In genomic region chr3:66789584-66790237, GRCh38 we compare ENCODE assay signal across 24 cellular contexts.
DNase-seq lines count a peak whose midpoint lies in the region; ATAC-seq and TF ChIP-seq lines count a peak whose summit lies in the region.
"Had no signal": no experiment of that assay in that cellular context is flagged by ENCODE, and none has a peak within 500 bp of the region (broad histone marks: within the 10 kb centered on the region; RNA-seq: fewer than 3 reads in every experiment).

No MANE protein-coding gene starts in this region.

- no peaks in the 10 kb centered on the region for H3K9me3 ChIP-seq in right cardiac atrium (ENCODE audit: control insufficient read depth, low read length)
- no peaks in the 10 kb centered on the region for H3K9me3 ChIP-seq in MG63
- H3K9me3 ChIP-seq: adrenal gland, prostate gland, spleen, tibial artery had no signal

- H3K4me1 Mint-ChIP-seq in brain (peaks cover 33% of the 10 kb centered on the region), nephron (peaks cover 32% of the 10 kb centered on the region)
- no peaks in the 10 kb centered on the region for H3K4me1 Mint-ChIP-seq in activated T-cell treated with anti-CD3 and anti-CD28 coated beads, Interleukin-2, amount 50 U/mL, for 24 hours (ENCODE audit: low read depth)
- H3K4me1 Mint-ChIP-seq: immature natural killer cell had no signal

- H3K4me3 Mint-ChIP-seq in brain (no peak overlapping the region), nephron (peak overlapping the region in 1 of 3 experiments; percentile 9)
- H3K4me3 Mint-ChIP-seq in activated T-cell treated with anti-CD3 and anti-CD28 coated beads, Interleukin-2, amount 50 U/mL, for 24 hours: no peak overlapping the region
- H3K4me3 Mint-ChIP-seq: activated CD8-positive, alpha-beta T cell treated with anti-CD3 and anti-CD28 coated beads for 36 hours; dendritic cell treated with granulocyte-macrophage colony-stimulating factor and Interleukin-4, amounts not matched to agents 40 ng/mL and 50 ng/mL, for 4 days; immature natural killer cell had no signal

- no peak for TF ChIP-seq CTCF in brain (conservative IDR thresholded peaks at IDR 0.05)
- no peak for TF ChIP-seq CTCF in nephron (IDR thresholded peaks at IDR 0.05; ENCODE audit: unreplicated experiment in 3 of 3)

- H3K4me1 ChIP-seq in right cardiac atrium (ENCODE audit: control insufficient read depth, insufficient read depth, low read length): no peaks in the 10 kb centered on the region
- H3K4me1 ChIP-seq: adrenal gland, prostate gland, spleen, tibial artery had no signal

- H3K4me3 ChIP-seq in right cardiac atrium (ENCODE audit: low read length) (no peak overlapping the region), MG63 (no peak overlapping the region)
- H3K4me3 ChIP-seq: adrenal gland, hepatocyte, prostate gland, spleen, tibial artery had no signal

- WGBS in right cardiac atrium: 83% methylated on average over 5 of the region's 5 CpGs

- no peaks in the 10 kb centered on the region for H3K36me3 Mint-ChIP-seq in brain
- H3K36me3 Mint-ChIP-seq in nephron (ENCODE audit: low read depth): no peaks in the 10 kb centered on the region
- no peaks in the 10 kb centered on the region for H3K36me3 Mint-ChIP-seq in activated T-cell treated with anti-CD3 and anti-CD28 coated beads, Interleukin-2, amount 50 U/mL, for 24 hours (ENCODE audit: low read depth)
- H3K36me3 Mint-ChIP-seq: immature natural killer cell had no signal

- peaks cover 3% of the 10 kb centered on the region for H3K27me3 Mint-ChIP-seq in brain
- H3K27me3 Mint-ChIP-seq in nephron (ENCODE audit: low read depth): no peaks in the 10 kb centered on the region
- no peaks in the 10 kb centered on the region for H3K27me3 Mint-ChIP-seq in activated T-cell treated with anti-CD3 and anti-CD28 coated beads, Interleukin-2, amount 50 U/mL, for 24 hours
- H3K27me3 Mint-ChIP-seq: activated CD8-positive, alpha-beta T cell treated with anti-CD3 and anti-CD28 coated beads for 36 hours; dendritic cell treated with granulocyte-macrophage colony-stimulating factor and Interleukin-4, amounts not matched to agents 40 ng/mL and 50 ng/mL, for 4 days had no signal

- no peaks in the 10 kb centered on the region for H3K36me3 ChIP-seq in MG63
- H3K36me3 ChIP-seq: adrenal gland, prostate gland, spleen, tibial artery had no signal

- DNase-seq in Right ventricle myocardium inferior (ENCODE audit: missing footprints): peak; percentile 16
- no peak for DNase-seq in right cardiac atrium
- DNase-seq in activated T-cell treated with anti-CD3 and anti-CD28 coated beads, Interleukin-2, amount 50 U/mL, for 24 hours: no peak
- DNase-seq in MG63: no peak
- DNase-seq in cortex of kidney (lab: John Stamatoyannopoulos, UW): no peak
- DNase-seq: activated CD8-positive, alpha-beta T cell treated with anti-CD3 and anti-CD28 coated beads for 36 hours; activated gamma-delta T cell treated with Interleukin-2 at 50 U/mL for 16 hours; activated T-cell treated with anti-CD3 and anti-CD28 coated beads for 4 hours; immature natural killer cell; NCI-H1105 treated with DMSO at 0.1 percent for 48 hours; NCI-H510A treated with DMSO at 0.1 percent for 48 hours; spleen; stimulated activated CD4-positive, alpha-beta T cell treated with anti-CD3 and anti-CD28 coated beads, Interleukin-4, amount 100 ng/mL, for 24 hours; stimulated activated naive CD8-positive, alpha-beta T cell treated with anti-CD3 and anti-CD28 coated beads, Interleukin-15, Interleukin-2, amounts not matched to agents 100 U/mL and 50 U/mL, for 24 hours; tibial artery had no signal

- intact Hi-C loops in Right ventricle myocardium inferior (cut with DNase I) (no loop called here), right cardiac atrium (cut with DNase I) (no loop called here)

- H3K27ac Mint-ChIP-seq in brain (peak overlapping the region in 3 of 5 experiments; percentile 61 to 67 (median 61)), nephron (peak overlapping the region; percentile 54 to 77 (median 63))
- no peak overlapping the region for H3K27ac Mint-ChIP-seq in activated T-cell treated with anti-CD3 and anti-CD28 coated beads, Interleukin-2, amount 50 U/mL, for 24 hours
- H3K27ac Mint-ChIP-seq: activated CD8-positive, alpha-beta T cell treated with anti-CD3 and anti-CD28 coated beads for 36 hours; dendritic cell treated with granulocyte-macrophage colony-stimulating factor and Interleukin-4, amounts not matched to agents 40 ng/mL and 50 ng/mL, for 4 days; immature natural killer cell had no signal

- no peak overlapping the region for H3K27ac ChIP-seq in right cardiac atrium (ENCODE audit: low read length)
- H3K27ac ChIP-seq: adrenal gland, hepatocyte, prostate gland, RWPE1, spleen, tibial artery had no signal

- no peaks in the 10 kb centered on the region for H3K27me3 ChIP-seq in right cardiac atrium (ENCODE audit: control insufficient read depth, insufficient read depth)
- H3K27me3 ChIP-seq in MG63: no peaks in the 10 kb centered on the region
- H3K27me3 ChIP-seq: adrenal gland, hepatocyte, spleen, tibial artery had no signal

- ATAC-seq in Right ventricle myocardium inferior: no peak
- ATAC-seq in right cardiac atrium: no peak
- no peak for ATAC-seq in GM21423 (IDR thresholded peaks at IDR 0.05; ENCODE audit: unreplicated experiment)
- ATAC-seq: activated CD8-positive, alpha-beta T cell treated with anti-CD3 and anti-CD28 coated beads for 36 hours; HepG2; stimulated activated naive CD8-positive, alpha-beta T cell treated with anti-CD3 and anti-CD28 coated beads, Interleukin-15, Interleukin-2, amounts not matched to agents 100 U/mL and 50 U/mL, for 24 hours had no signal

- H3K9me3 Mint-ChIP-seq in brain (peaks cover 0 to 2% (median 0%) of the 10 kb centered on the region in 5 experiments), nephron (no peaks in the 10 kb centered on the region)
- H3K9me3 Mint-ChIP-seq in activated T-cell treated with anti-CD3 and anti-CD28 coated beads, Interleukin-2, amount 50 U/mL, for 24 hours: no peaks in the 10 kb centered on the region
- H3K9me3 Mint-ChIP-seq: activated CD8-positive, alpha-beta T cell treated with anti-CD3 and anti-CD28 coated beads for 36 hours; dendritic cell treated with granulocyte-macrophage colony-stimulating factor and Interleukin-4, amounts not matched to agents 40 ng/mL and 50 ng/mL, for 4 days; immature natural killer cell had no signal
